20 cellular contexts compared by ENCODE assay signal in the genomic region with DNA sequence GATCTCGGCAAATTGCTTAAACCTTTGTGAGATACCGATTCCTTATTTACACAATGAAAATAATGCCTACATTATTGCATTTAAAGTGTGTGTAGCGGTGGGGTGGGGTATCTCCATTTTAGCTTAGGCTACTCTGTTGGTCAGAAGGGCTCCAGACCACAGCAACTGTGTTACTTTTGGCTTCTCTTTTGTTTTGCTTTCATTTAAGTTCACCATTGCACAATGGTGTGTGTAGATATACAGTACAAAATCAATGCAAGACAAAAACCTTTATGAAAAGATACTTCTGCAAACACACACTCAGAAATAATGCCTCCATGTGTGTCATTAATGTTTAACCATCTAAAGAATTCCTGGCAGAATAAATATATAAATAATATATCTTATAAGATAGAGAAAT.
"Had no signal": no experiment of that assay in that cellular context is flagged by ENCODE, and none has a peak within 500 bp of the region (broad histone marks: within the 10 kb centered on the region; RNA-seq: fewer than 3 reads in every experiment).

No MANE protein-coding gene starts in this region.

- DNase-seq: activated CD4-positive, alpha-beta memory T cell treated with anti-CD3 and anti-CD28 coated beads for 36 hours; activated CD4-positive, alpha-beta T cell treated with anti-CD3 and anti-CD28 coated beads for 4 hours; activated gamma-delta T cell treated with Interleukin-2 at 50 U/mL for 16 hours; activated T-cell treated with anti-CD3 and anti-CD28 coated beads for 4 hours; body of pancreas; central memory CD4-positive, alpha-beta T cell; colonic mucosa; kidney; psoas muscle; right cardiac atrium; stimulated activated naive B cell treated with anti-CD40 and anti-IgM and Interleukin-4, amounts not matched to agents 10 μg/mL and 1 μg/mL and 100 μg/mL, for 72 hours had no signal

- H3K27me3 Mint-ChIP-seq: activated CD4-positive, alpha-beta memory T cell treated with anti-CD3 and anti-CD28 coated beads for 36 hours; stimulated activated naive B cell treated with anti-CD40 and anti-IgM and Interleukin-4, amounts not matched to agents 10 μg/mL and 1 μg/mL and 100 μg/mL, for 72 hours had no signal

- H3K4me1 ChIP-seq: colonic mucosa had no signal

- H3K4me1 Mint-ChIP-seq: stimulated activated naive B cell treated with anti-CD40 and anti-IgM and Interleukin-4, amounts not matched to agents 10 μg/mL and 1 μg/mL and 100 μg/mL, for 72 hours had no signal

- H3K27me3 ChIP-seq: body of pancreas, colonic mucosa, gastroesophageal sphincter, heart left ventricle, thyroid gland had no signal

- ATAC-seq: activated naive CD4-positive, alpha-beta T cell treated with anti-CD3 and anti-CD28 coated beads, Interleukin-2, amount 50 U/mL, for 72 hours; body of pancreas; gastroesophageal sphincter; stimulated activated naive B cell treated with anti-CD40 and anti-IgM and Interleukin-4, amounts not matched to agents 10 μg/mL and 1 μg/mL and 100 μg/mL, for 72 hours had no signal

- H3K36me3 Mint-ChIP-seq: activated naive CD4-positive, alpha-beta T cell treated with anti-CD3 and anti-CD28 coated beads, Interleukin-2, amount 50 U/mL, for 72 hours had no signal

- H3K36me3 ChIP-seq: colonic mucosa, gastroesophageal sphincter, heart left ventricle, thyroid gland had no signal

- H3K4me3 Mint-ChIP-seq: activated CD4-positive, alpha-beta memory T cell treated with anti-CD3 and anti-CD28 coated beads for 36 hours; activated T-helper 1 cell treated with anti-CD3 and anti-CD28 coated beads, Interleukin-12 subunit alpha, Interleukin-12 subunit beta, Interleukin-2, Interleukin-4 antibody, amounts not matched to agents 30 ng/mL and 10 ng/mL and 1 ng/mL, durations not matched to agents 14 hours and 24 hours and 36 hours; endodermal cell; neural crest cell; stimulated activated naive B cell treated with anti-CD40 and anti-IgM and Interleukin-4, amounts not matched to agents 10 μg/mL and 1 μg/mL and 100 μg/mL, for 72 hours; T-helper 2 cell treated with Interferon-gamma antibody and Interleukin-4, amounts not matched to agents 5 μg/mL and 100 μg/mL, for 36 hours had no signal

- H3K9me3 Mint-ChIP-seq: activated CD4-positive, alpha-beta memory T cell treated with anti-CD3 and anti-CD28 coated beads for 36 hours; activated naive CD4-positive, alpha-beta T cell treated with anti-CD3 and anti-CD28 coated beads, Interleukin-2, amount 50 U/mL, for 72 hours; activated T-helper 1 cell treated with anti-CD3 and anti-CD28 coated beads, Interleukin-12 subunit alpha, Interleukin-12 subunit beta, Interleukin-2, Interleukin-4 antibody, amounts not matched to agents 30 ng/mL and 10 ng/mL and 1 ng/mL, durations not matched to agents 14 hours and 24 hours and 36 hours; endodermal cell; stimulated activated naive B cell treated with anti-CD40 and anti-IgM and Interleukin-4, amounts not matched to agents 10 μg/mL and 1 μg/mL and 100 μg/mL, for 72 hours; T-helper 2 cell treated with Interferon-gamma antibody and Interleukin-4, amounts not matched to agents 5 μg/mL and 100 μg/mL, for 36 hours had no signal

- H3K9me3 ChIP-seq: body of pancreas, colonic mucosa, gastroesophageal sphincter, heart left ventricle, psoas muscle, thyroid gland had no signal

- H3K27ac Mint-ChIP-seq: activated CD4-positive, alpha-beta memory T cell treated with anti-CD3 and anti-CD28 coated beads for 36 hours; activated naive CD4-positive, alpha-beta T cell treated with anti-CD3 and anti-CD28 coated beads, Interleukin-2, amount 50 U/mL, for 72 hours; activated T-helper 1 cell treated with anti-CD3 and anti-CD28 coated beads, Interleukin-12 subunit alpha, Interleukin-12 subunit beta, Interleukin-2, Interleukin-4 antibody, amounts not matched to agents 30 ng/mL and 10 ng/mL and 1 ng/mL, durations not matched to agents 14 hours and 24 hours and 36 hours; stimulated activated naive B cell treated with anti-CD40 and anti-IgM and Interleukin-4, amounts not matched to agents 10 μg/mL and 1 μg/mL and 100 μg/mL, for 72 hours; T-helper 2 cell treated with Interferon-gamma antibody and Interleukin-4, amounts not matched to agents 5 μg/mL and 100 μg/mL, for 36 hours had no signal

- H3K4me3 ChIP-seq: body of pancreas, colonic mucosa, gastroesophageal sphincter, heart left ventricle, psoas muscle, smooth muscle cell, thyroid gland had no signal
